ENCODE assay signal across 12 cellular contexts in the genomic region with DNA sequence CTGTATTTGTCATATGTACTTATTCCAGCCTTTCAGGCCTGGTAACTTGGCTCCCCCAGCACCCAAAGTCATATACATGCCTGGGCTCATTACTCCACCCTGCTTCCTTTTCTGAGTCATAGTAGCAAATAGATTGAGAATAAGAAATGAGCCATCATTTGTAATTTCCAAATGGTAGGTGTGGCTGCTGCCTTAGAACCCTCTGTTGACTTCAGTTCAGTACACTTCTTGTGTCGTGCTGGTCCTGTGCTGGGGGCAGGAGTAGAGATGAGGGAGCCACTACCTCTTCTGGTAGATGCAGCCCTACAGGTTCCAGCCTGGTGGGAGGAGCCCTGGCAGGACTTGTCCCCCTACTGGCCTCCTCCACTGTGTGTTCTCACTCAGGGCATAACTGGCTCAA. TPM values are rescaled to one million over a fixed set of nuclear protein-coding genes. Genes with fewer than 3 reads are reported as not detected.
DNase-seq lines count a peak whose midpoint lies in the region; ATAC-seq lines count a peak whose summit lies in the region.
"Had no signal": no experiment of that assay in that cellular context is flagged by ENCODE, and none has a peak within 500 bp of the region (broad histone marks: within the 10 kb centered on the region; RNA-seq: fewer than 3 reads in every experiment).

No MANE protein-coding gene starts in this region.

- H3K9ac ChIP-seq in neuronal stem cell (ENCODE audit: low read depth, low read length, poor library complexity): no peak overlapping the region

- H3K79me1 ChIP-seq in neuronal stem cell (ENCODE audit: low read depth, low read length): no peaks in the 10 kb centered on the region

- peaks cover 0 to 2% (median 0%) of the 10 kb centered on the region in 11 donors for H3K9me3 Mint-ChIP-seq in naive thymus-derived CD4-positive, alpha-beta T cell

- WGBS in neuronal stem cell (ENCODE audit: extremely low coverage in 2 of 2, insufficient read length in 2 of 2, insufficient replicate concordance in 1 of 2), 2 donors: no CpG with 5 or more reads among the region's 1 CpG

- POLR2A ChIA-PET in naive thymus-derived CD4-positive, alpha-beta T cell (lab: Charles Lee): no interaction called here

- H3K27ac Mint-ChIP-seq in naive thymus-derived CD4-positive, alpha-beta T cell: peak overlapping the region in 4 of 9 donors; percentile 2 to 79 (median 13)

- no peak overlapping the region for H3K27ac ChIP-seq in naive thymus-derived CD4-positive, alpha-beta T cell (ENCODE audit: low read depth, low read length)
- H3K27ac ChIP-seq in neuronal stem cell (replicated peaks; ENCODE audit: low read length): no peak overlapping the region
- H3K27ac ChIP-seq: thyroid gland had no signal

- no peak overlapping the region for H2AK5ac ChIP-seq in neuronal stem cell (ENCODE audit: low read depth, low read length)

- no peak overlapping the region for H2BK5ac ChIP-seq in neuronal stem cell (ENCODE audit: low read length)

- H3K4me2 ChIP-seq in neuronal stem cell (ENCODE audit: insufficient read depth, low read length, poor library complexity, severe bottlenecking): no peak overlapping the region

- H3K18ac ChIP-seq in neuronal stem cell (ENCODE audit: low read length): no peak overlapping the region

- no peak overlapping the region for H2BK15ac ChIP-seq in neuronal stem cell (ENCODE audit: low read length)

- H2BK120ac ChIP-seq in neuronal stem cell (ENCODE audit: low read depth, low read length): no peak overlapping the region

- H3K9me3 ChIP-seq in naive thymus-derived CD4-positive, alpha-beta T cell (ENCODE audit: control insufficient read depth in 2 of 3, low read length in 3 of 3): no peaks in the 10 kb centered on the region
- H3K9me3 ChIP-seq in neuronal stem cell (replicated peaks in 1 of 2; ENCODE audit: control insufficient read depth in 2 of 2, insufficient read depth in 1 of 2, low read depth in 1 of 2, low read length in 2 of 2): no peaks in the 10 kb centered on the region
- H3K9me3 ChIP-seq: thyroid gland had no signal

- CTCF ChIA-PET in naive thymus-derived CD4-positive, alpha-beta T cell (lab: Charles Lee): interaction anchor here (1.7 kb wide), 1 partner anchor 149 kb away, joined by 5 read pairs; no protein-coding TSS in a partner anchor

- no peak overlapping the region for H3K14ac ChIP-seq in neuronal stem cell (ENCODE audit: low read length)

- H3K4me1 Mint-ChIP-seq in naive thymus-derived CD4-positive, alpha-beta T cell: peaks cover 0 to 12% (median 3%) of the 10 kb centered on the region in 7 donors

- peaks cover 7 to 57% (median 29%) of the 10 kb centered on the region in 5 donors for H3K36me3 Mint-ChIP-seq in naive thymus-derived CD4-positive, alpha-beta T cell

- no peaks in the 10 kb centered on the region for H3K27me3 Mint-ChIP-seq in naive thymus-derived CD4-positive, alpha-beta T cell

- peak; percentile 77 for ATAC-seq in GM18511 (IDR thresholded peaks at IDR 0.05; ENCODE audit: unreplicated experiment)
- ATAC-seq in HG02884 (IDR thresholded peaks at IDR 0.05; ENCODE audit: unreplicated experiment): peak; percentile 88
- ATAC-seq in naive thymus-derived CD4-positive, alpha-beta T cell: peak; percentile 68
- no peak for ATAC-seq in HG03280 (IDR thresholded peaks at IDR 0.05; ENCODE audit: unreplicated experiment)

- H3K4me3 Mint-ChIP-seq in naive thymus-derived CD4-positive, alpha-beta T cell: no peak overlapping the region

- no peak overlapping the region for H2BK12ac ChIP-seq in neuronal stem cell (ENCODE audit: low read length)

- H3K27me3 ChIP-seq in naive thymus-derived CD4-positive, alpha-beta T cell (ENCODE audit: control insufficient read depth in 2 of 2, insufficient read depth in 2 of 2, low read length in 2 of 2): no peaks in the 10 kb centered on the region
- H3K27me3 ChIP-seq in neuronal stem cell (ENCODE audit: control insufficient read depth in 3 of 3, insufficient read depth in 3 of 3, low read depth in 1 of 3, low read length in 3 of 3): no peaks in the 10 kb centered on the region
- H3K27me3 ChIP-seq: thyroid gland had no signal

- H3K23ac ChIP-seq in neuronal stem cell (ENCODE audit: low read depth, low read length, poor library complexity): no peak overlapping the region

- H3K4me3 ChIP-seq in naive thymus-derived CD4-positive, alpha-beta T cell (ENCODE audit: low read length): no peak overlapping the region
- no peak overlapping the region for H3K4me3 ChIP-seq in neuronal stem cell (ENCODE audit: low read length in 2 of 2)
- H3K4me3 ChIP-seq: thyroid gland had no signal

- DNase-seq in amniotic epithelial cell (ENCODE audit: low read depth): peak; percentile 20
- DNase-seq in naive thymus-derived CD4-positive, alpha-beta T cell: no peak
- DNase-seq in T-helper 9 cell: no peak
- DNase-seq in NCI-H1436 treated with DMSO at 0.1 percent for 48 hours (lab: John Stamatoyannopoulos, UW): no peak
- DNase-seq in neuronal stem cell (ENCODE audit: low spot score): no peak
- DNase-seq: NCI-H69, thyroid gland had no signal

- no peak overlapping the region for H2AFZ ChIP-seq in neuronal stem cell (ENCODE audit: low read length)

- H3K36me3 ChIP-seq in naive thymus-derived CD4-positive, alpha-beta T cell (ENCODE audit: control insufficient read depth in 2 of 3, insufficient read depth in 3 of 3, low read length in 3 of 3): peaks cover 0 to 26% (median 9%) of the 10 kb centered on the region in 3 experiments
- peaks cover 7 to 9% of the 10 kb centered on the region in 2 donors for H3K36me3 ChIP-seq in neuronal stem cell (replicated peaks in 1 of 2; ENCODE audit: control insufficient read depth in 2 of 2, insufficient read depth in 2 of 2, low read length in 2 of 2)

- intact Hi-C loops in naive thymus-derived CD4-positive, alpha-beta T cell (cut with micrococcal nuclease): no loop called here

- no peak overlapping the region for H4K91ac ChIP-seq in neuronal stem cell (ENCODE audit: low read depth, low read length, poor library complexity)

- H3K4ac ChIP-seq in neuronal stem cell (ENCODE audit: low read length): no peak overlapping the region

- H3K4me1 ChIP-seq in naive thymus-derived CD4-positive, alpha-beta T cell (ENCODE audit: control insufficient read depth in 2 of 2, insufficient read depth in 2 of 2, low read length in 2 of 2): no peaks in the 10 kb centered on the region
- H3K4me1 ChIP-seq in neuronal stem cell (ENCODE audit: control insufficient read depth in 2 of 2, insufficient read depth in 1 of 2, low read depth in 1 of 2, low read length in 2 of 2): no peaks in the 10 kb centered on the region
- H3K4me1 ChIP-seq: thyroid gland had no signal

- H4K8ac ChIP-seq in neuronal stem cell (ENCODE audit: low read depth, low read length): no peak overlapping the region

RNA-seq across cellular contexts. Expression of a gene that starts 11.1 kb away (rescaled TPM):
- 10 to 100 TPM; 11.1 to 45.6 (median 16.9) TPM for total RNA-seq in naive thymus-derived CD4-positive, alpha-beta T cell
- 1 to 10 TPM; 5.0 to 5.4 TPM for polyA plus RNA-seq in naive thymus-derived CD4-positive, alpha-beta T cell
- 15.0 TPM for polyA plus RNA-seq in neuronal stem cell (2013, experiment 1 of 2)
- 15.6 TPM for polyA plus RNA-seq in neuronal stem cell (2013, experiment 2 of 2)

RNA-seq across cellular contexts. Expression of a gene that starts 39.5 kb away (rescaled TPM):
- total RNA-seq in naive thymus-derived CD4-positive, alpha-beta T cell: not detected
- polyA plus RNA-seq in naive thymus-derived CD4-positive, alpha-beta T cell: not detected
- not detected for polyA plus RNA-seq in neuronal stem cell (2013, experiment 1 of 2)
- polyA plus RNA-seq in neuronal stem cell (2013, experiment 2 of 2): not detected
- total RNA-seq: thyroid gland had no signal
- polyA plus RNA-seq: adipose tissue, neural cell had no signal

RNA-seq across cellular contexts. Expression of a gene that starts 40.2 kb away (rescaled TPM):
- total RNA-seq in naive thymus-derived CD4-positive, alpha-beta T cell: 100 to 1,000 TPM in 1 of 5 experiments, 10 to 100 TPM in 4; 63.6 to 104 (median 94.1) TPM
- 100 to 1,000 TPM in 1 of 2 donors, 10 to 100 TPM in 1; 70.4 to 112 TPM for polyA plus RNA-seq in naive thymus-derived CD4-positive, alpha-beta T cell
- polyA plus RNA-seq in neuronal stem cell (2013, experiment 1 of 2): 0.03 TPM
- polyA plus RNA-seq in neuronal stem cell (2013, experiment 2 of 2): 0.03 TPM
- polyA plus RNA-seq: neural cell had no signal
